In genomic region chr1:34929497-34929852, GRCh38 we compare ENCODE assay signal across 9 cellular contexts. TPM values are rescaled to one million over a fixed set of nuclear protein-coding genes. Genes with fewer than 3 reads are reported as not detected.
DNase-seq lines count a peak whose midpoint lies in the region; ATAC-seq and TF ChIP-seq lines count a peak whose summit lies in the region.
"Had no signal": no experiment of that assay in that cellular context is flagged by ENCODE, and none has a peak within 500 bp of the region (broad histone marks: within the 10 kb centered on the region; RNA-seq: fewer than 3 reads in every experiment).

A gene with protein sequence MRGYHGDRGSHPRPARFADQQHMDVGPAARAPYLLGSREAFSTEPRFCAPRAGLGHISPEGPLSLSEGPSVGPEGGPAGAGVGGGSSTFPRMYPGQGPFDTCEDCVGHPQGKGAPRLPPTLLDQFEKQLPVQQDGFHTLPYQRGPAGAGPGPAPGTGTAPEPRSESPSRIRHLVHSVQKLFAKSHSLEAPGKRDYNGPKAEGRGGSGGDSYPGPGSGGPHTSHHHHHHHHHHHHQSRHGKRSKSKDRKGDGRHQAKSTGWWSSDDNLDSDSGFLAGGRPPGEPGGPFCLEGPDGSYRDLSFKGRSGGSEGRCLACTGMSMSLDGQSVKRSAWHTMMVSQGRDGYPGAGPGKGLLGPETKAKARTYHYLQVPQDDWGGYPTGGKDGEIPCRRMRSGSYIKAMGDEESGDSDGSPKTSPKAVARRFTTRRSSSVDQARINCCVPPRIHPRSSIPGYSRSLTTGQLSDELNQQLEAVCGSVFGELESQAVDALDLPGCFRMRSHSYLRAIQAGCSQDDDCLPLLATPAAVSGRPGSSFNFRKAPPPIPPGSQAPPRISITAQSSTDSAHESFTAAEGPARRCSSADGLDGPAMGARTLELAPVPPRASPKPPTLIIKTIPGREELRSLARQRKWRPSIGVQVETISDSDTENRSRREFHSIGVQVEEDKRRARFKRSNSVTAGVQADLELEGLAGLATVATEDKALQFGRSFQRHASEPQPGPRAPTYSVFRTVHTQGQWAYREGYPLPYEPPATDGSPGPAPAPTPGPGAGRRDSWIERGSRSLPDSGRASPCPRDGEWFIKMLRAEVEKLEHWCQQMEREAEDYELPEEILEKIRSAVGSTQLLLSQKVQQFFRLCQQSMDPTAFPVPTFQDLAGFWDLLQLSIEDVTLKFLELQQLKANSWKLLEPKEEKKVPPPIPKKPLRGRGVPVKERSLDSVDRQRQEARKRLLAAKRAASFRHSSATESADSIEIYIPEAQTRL (minus strand): TSS chr1:34929650. CDS start chr1:34905383, 24,267 bp downstream.

- DNase-seq in NCI-H524 (lab: John Stamatoyannopoulos, UW) (peak; percentile 35 to 58), NCI-H524 treated with DMSO at 0.1 percent for 48 hours (lab: John Stamatoyannopoulos, UW) (no peak), gastrocnemius medialis (no peak), Ammon's horn (ENCODE audit: low spot score) (no peak), NCI-H2107 (lab: John Stamatoyannopoulos, UW) (no peak)

- intact Hi-C loops in gastrocnemius medialis (cut with DNase I; ENCODE audit: low total_unique reads) = no loop called here

- no peaks in the 10 kb centered on the region for H3K79me2 ChIP-seq in OCI-LY1 (ENCODE audit: insufficient read depth, low read length)

- H3K9me3 ChIP-seq in OCI-LY1 (ENCODE audit: low read length) = no peaks in the 10 kb centered on the region
- no peaks in the 10 kb centered on the region for H3K9me3 ChIP-seq in endocrine pancreas (ENCODE audit: control insufficient read depth, low read length)
- no peaks in the 10 kb centered on the region for H3K9me3 ChIP-seq in gastrocnemius medialis
- H3K9me3 ChIP-seq: mucosa of descending colon had no signal

- no peak for TF ChIP-seq CTCF in OCI-LY1 (IDR thresholded peaks at IDR 0.05; ENCODE audit: low read length)
- TF ChIP-seq CTCF in gastrocnemius medialis (IDR thresholded peaks at IDR 0.05 in 4 of 5, conservative IDR thresholded peaks at IDR 0.05 in 1 of 5) = no peak

- H3K4me3 ChIP-seq in OCI-LY1 (ENCODE audit: low read depth, low read length, poor library complexity, severe bottlenecking) (peak within 1 kb of the TSS; percentile 63), endocrine pancreas (ENCODE audit: control insufficient read depth, insufficient read depth, low read length) (peak within 1 kb of the TSS; percentile 68), gastrocnemius medialis (peak within 1 kb of the TSS; percentile 37 to 45 (median 43))
- H3K4me3 ChIP-seq: mucosa of descending colon had no signal

- ATAC-seq in gastrocnemius medialis (no peak), GM21390 (IDR thresholded peaks at IDR 0.05; ENCODE audit: unreplicated experiment) (no peak)

- H3K27ac ChIP-seq in OCI-LY1 (ENCODE audit: low read depth, low read length, poor library complexity, severe bottlenecking) (no peak within 1 kb of the TSS), gastrocnemius medialis (no peak within 1 kb of the TSS)

- in situ Hi-C loops in gastrocnemius medialis (cut with MboI; ENCODE audit: low sequenced_read_pairs in 4 of 4) = no loop called here

- H4K20me1 ChIP-seq in OCI-LY1 (ENCODE audit: insufficient read depth, low read length) = no peaks in the 10 kb centered on the region

- no peak for TF ChIP-seq POLR2A in gastrocnemius medialis (IDR thresholded peaks at IDR 0.05)

- H3F3A ChIP-seq in OCI-LY1 (ENCODE audit: insufficient read depth, low read length) = no peaks in the 10 kb centered on the region

- H3K36me3 ChIP-seq in OCI-LY1 (ENCODE audit: insufficient read depth, low read length) = no peaks in the 10 kb centered on the region
- no peaks in the 10 kb centered on the region for H3K36me3 ChIP-seq in endocrine pancreas (ENCODE audit: control insufficient read depth, insufficient read depth, low read length)
- H3K36me3 ChIP-seq in gastrocnemius medialis = no peaks in the 10 kb centered on the region

- H3K27me3 ChIP-seq in OCI-LY1 (ENCODE audit: insufficient read depth, low read length) (no peaks in the 10 kb centered on the region), endocrine pancreas (ENCODE audit: control insufficient read depth, insufficient read depth, low read length) (no peaks in the 10 kb centered on the region), gastrocnemius medialis (peaks cover 49 to 60% (median 49%) of the 10 kb centered on the region in 3 donors)

- H3K9ac ChIP-seq in OCI-LY1 (ENCODE audit: low read length) (peak within 1 kb of the TSS; percentile 48; the same call in 1 of the 2 replicates), endocrine pancreas (ENCODE audit: control insufficient read depth, insufficient read depth, low read length) (peak within 1 kb of the TSS; percentile 86)

- peak within 1 kb of the TSS; percentile 85 for H3K4me2 ChIP-seq in OCI-LY1 (ENCODE audit: low read length)

- H2AFZ ChIP-seq in OCI-LY1 (ENCODE audit: low read length) = no peak within 1 kb of the TSS

- H3K4me1 ChIP-seq in OCI-LY1 (ENCODE audit: insufficient read depth, low read length, severe bottlenecking) (peaks cover 10% of the 10 kb centered on the region), endocrine pancreas (ENCODE audit: control insufficient read depth, insufficient read depth, low read length) (no peaks in the 10 kb centered on the region), gastrocnemius medialis (peaks cover 0 to 9% of the 10 kb centered on the region in 2 donors)

- H3K9me2 ChIP-seq in OCI-LY1 (ENCODE audit: low read depth, low read length) = no peaks in the 10 kb centered on the region

RNA-seq across cellular contexts. Expression of the gene that starts here (rescaled TPM):
- total RNA-seq in gastrocnemius medialis = under 1 TPM in 1 of 4 donors, not detected in 3; 0.15 TPM

Comparison
In these comparisons a context has a peak if more than half of its experiments do, and no peak if none do; other contexts are left out.
1. DNase-seq: peak in NCI-H524 (2 of 2); none in NCI-H524 treated with DMSO at 0.1 percent for 48 hours (single experiment), gastrocnemius medialis (0 of 2), Ammon's horn (single experiment) and NCI-H2107 (single experiment).
2. Peak in every context shown above with its lines, with median percentiles within 50 percentile points of each other: H3K4me3 ChIP-seq.